Comparison of ENCODE assay signal across 19 cellular contexts in the genomic region with DNA sequence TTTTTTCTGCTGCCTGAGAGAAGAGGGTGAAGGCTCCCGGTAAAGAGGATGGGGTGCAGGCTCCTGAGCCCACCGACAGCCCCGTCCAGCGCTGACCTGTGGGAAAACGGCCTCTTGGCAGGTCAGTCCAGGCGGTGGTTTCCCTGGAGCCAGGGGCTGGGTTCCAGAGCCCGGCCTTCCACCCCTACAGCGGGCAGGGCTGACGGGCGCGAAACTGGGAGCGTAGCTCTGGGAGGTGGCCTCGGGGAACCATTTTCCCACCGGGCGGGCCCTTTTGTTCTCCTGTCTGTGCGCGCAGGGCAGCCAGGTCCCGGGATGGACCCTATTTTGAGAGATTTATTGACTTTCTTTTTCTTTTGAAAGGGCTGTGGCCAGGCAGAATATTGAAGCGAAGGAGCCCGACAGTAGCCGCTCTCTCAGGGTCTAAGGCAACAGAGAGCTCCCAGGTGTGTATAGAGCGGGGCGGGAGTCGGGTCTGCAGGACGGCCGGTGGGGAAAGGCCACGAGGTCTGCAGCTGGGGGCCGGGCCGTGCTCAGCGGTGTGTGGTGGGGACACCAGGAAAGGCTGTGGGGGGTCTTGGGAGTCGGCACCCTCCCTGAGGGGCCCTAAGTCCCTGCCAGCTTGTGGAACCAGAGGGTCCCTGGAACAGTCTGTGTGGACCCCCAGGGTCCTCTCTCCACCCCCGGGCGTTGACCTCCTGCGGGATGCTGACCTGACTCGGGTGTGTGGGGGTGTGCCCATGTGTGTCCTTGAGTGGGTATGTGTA.
"Had no signal": no experiment of that assay in that cellular context is flagged by ENCODE, and none has a peak within 500 bp of the region (broad histone marks: within the 10 kb centered on the region; RNA-seq: fewer than 3 reads in every experiment).

No MANE protein-coding gene starts in this region.

- H3K27me3 ChIP-seq: body of pancreas had no signal

- DNase-seq: activated CD4-positive, alpha-beta T cell treated with anti-CD3 and anti-CD28 coated beads, Interleukin-2, amount 50 U/mL, for 48 hours; activated gamma-delta T cell treated with Interleukin-2 at 50 U/mL for 16 hours; body of pancreas; caudate nucleus; dorsolateral prefrontal cortex; foreskin melanocyte; glutamatergic neuron; hypothalamus; islet precursor cell; lower lobe of right lung; occipital lobe; stimulated activated CD4-positive, alpha-beta T cell treated with anti-CD3 and anti-CD28 coated beads, Interleukin-4, amount 100 ng/mL, for 1 hour; stimulated activated naive B cell treated with anti-CD40 and anti-IgM and Interleukin-4, amounts not matched to agents 10 μg/mL and 1 μg/mL and 100 μg/mL, for 72 hours; substantia nigra; trophoblast cell had no signal

- H3K9me3 ChIP-seq: body of pancreas, lower lobe of right lung had no signal

- H3K9me3 Mint-ChIP-seq: activated naive CD4-positive, alpha-beta T cell treated with anti-CD3 and anti-CD28 coated beads, Interleukin-2, amount 50 U/mL, for 72 hours; activated T-helper 1 cell treated with anti-CD3 and anti-CD28 coated beads, Interleukin-12 subunit alpha, Interleukin-12 subunit beta, Interleukin-2, Interleukin-4 antibody, amounts not matched to agents 30 ng/mL and 10 ng/mL and 1 ng/mL, durations not matched to agents 14 hours and 24 hours and 36 hours; stimulated activated naive B cell treated with anti-CD40 and anti-IgM and Interleukin-4, amounts not matched to agents 10 μg/mL and 1 μg/mL and 100 μg/mL, for 72 hours had no signal

- H3K36me3 ChIP-seq: lower lobe of right lung had no signal

- H3K4me3 ChIP-seq: body of pancreas, dorsolateral prefrontal cortex, skin epidermis had no signal

- ATAC-seq: activated naive CD4-positive, alpha-beta T cell treated with anti-CD3 and anti-CD28 coated beads, Interleukin-2, amount 50 U/mL, for 72 hours; body of pancreas; stimulated activated naive B cell treated with anti-CD40 and anti-IgM and Interleukin-4, amounts not matched to agents 10 μg/mL and 1 μg/mL and 100 μg/mL, for 72 hours had no signal

- H3K27ac Mint-ChIP-seq: activated T-helper 1 cell treated with anti-CD3 and anti-CD28 coated beads, Interleukin-12 subunit alpha, Interleukin-12 subunit beta, Interleukin-2, Interleukin-4 antibody, amounts not matched to agents 30 ng/mL and 10 ng/mL and 1 ng/mL, durations not matched to agents 14 hours and 24 hours and 36 hours; stimulated activated naive B cell treated with anti-CD40 and anti-IgM and Interleukin-4, amounts not matched to agents 10 μg/mL and 1 μg/mL and 100 μg/mL, for 72 hours had no signal

- H3K27ac ChIP-seq: body of pancreas, dorsolateral prefrontal cortex, epithelial cell of prostate had no signal

- H3K4me3 Mint-ChIP-seq: activated T-helper 1 cell treated with anti-CD3 and anti-CD28 coated beads, Interleukin-12 subunit alpha, Interleukin-12 subunit beta, Interleukin-2, Interleukin-4 antibody, amounts not matched to agents 30 ng/mL and 10 ng/mL and 1 ng/mL, durations not matched to agents 14 hours and 24 hours and 36 hours; stimulated activated naive B cell treated with anti-CD40 and anti-IgM and Interleukin-4, amounts not matched to agents 10 μg/mL and 1 μg/mL and 100 μg/mL, for 72 hours had no signal
